ENCODE assay signal across 20 cellular contexts in the genomic region with DNA sequence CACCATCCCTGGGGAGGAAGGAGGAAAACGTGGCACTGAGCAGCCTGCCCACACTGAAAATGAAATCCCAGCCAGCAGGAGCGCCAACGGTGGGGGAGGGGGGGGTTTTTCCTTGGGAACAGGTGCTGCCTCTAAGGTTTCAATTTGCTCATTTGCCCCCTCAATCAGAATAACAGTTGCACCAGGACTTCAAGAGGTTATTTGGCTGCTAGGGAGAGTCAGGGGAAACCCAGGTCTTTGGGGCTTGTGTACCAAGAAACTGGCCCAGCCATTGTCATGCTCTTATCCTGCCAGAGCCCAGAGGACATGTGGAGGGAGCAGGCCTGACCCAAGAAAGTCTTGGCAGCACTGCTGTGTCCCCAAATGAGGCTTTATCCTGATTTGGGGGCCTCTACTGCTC.
DNase-seq lines count a peak whose midpoint lies in the region; ATAC-seq and TF ChIP-seq lines count a peak whose summit lies in the region.
"Had no signal": no experiment of that assay in that cellular context is flagged by ENCODE, and none has a peak within 500 bp of the region (broad histone marks: within the 10 kb centered on the region; RNA-seq: fewer than 3 reads in every experiment).

No MANE protein-coding gene starts in this region.

- H3K27ac ChIP-seq in BLaER1 (peak overlapping the region; percentile 1; the same call in 1 of the 2 replicates), GM23338 (ENCODE audit: low read depth) (peak overlapping the region; percentile 79; the same call in 1 of the 2 replicates)
- H3K27ac ChIP-seq: esophagus muscularis mucosa, PC-9, thoracic aorta had no signal

- H3K9me3 ChIP-seq in BLaER1: no peaks in the 10 kb centered on the region
- H3K9me3 ChIP-seq: esophagus muscularis mucosa, thoracic aorta had no signal

- peak overlapping the region; percentile 65 for H3K4me2 ChIP-seq in BLaER1
- peak overlapping the region; percentile 61 for H3K4me2 ChIP-seq in GM23338
- H3K4me2 ChIP-seq: PC-9 had no signal

- H3K4me3 ChIP-seq in BLaER1: no peak overlapping the region
- H3K4me3 ChIP-seq in GM23338: no peak overlapping the region
- H3K4me3 ChIP-seq: esophagus muscularis mucosa, PC-9, thoracic aorta had no signal

- peak overlapping the region; percentile 88 for H2AFZ ChIP-seq in GM23338
- H2AFZ ChIP-seq: PC-9 had no signal

- no peak overlapping the region for H3K4me3 Mint-ChIP-seq in GM23338
- H3K4me3 Mint-ChIP-seq in activated naive CD8-positive, alpha-beta T cell treated with anti-CD3 and anti-CD28 coated beads for 36 hours: no peak overlapping the region
- H3K4me3 Mint-ChIP-seq: activated naive CD8-positive, alpha-beta T cell; activated T-cell treated with anti-CD3 and anti-CD28 coated beads, Interleukin-2, amount 50 U/mL, for 4 hours; T-helper 17 cell had no signal

- peaks cover 7% of the 10 kb centered on the region; the same call in 1 of the 2 replicates for H3F3A ChIP-seq in GM23338 (replicated peaks; ENCODE audit: low read depth)

- H3K79me2 ChIP-seq in GM23338 (replicated peaks; ENCODE audit: insufficient read depth): no peaks in the 10 kb centered on the region

- no peak for TF ChIP-seq CTCF in GM23338 (conservative IDR thresholded peaks at IDR 0.05; ENCODE audit: low read depth in 2 of 2)

- peaks cover 38% of the 10 kb centered on the region for H3K4me1 ChIP-seq in BLaER1
- peaks cover 8% of the 10 kb centered on the region for H3K4me1 ChIP-seq in GM23338 (ENCODE audit: insufficient read depth)

- peaks cover 30% of the 10 kb centered on the region for H3K4me1 Mint-ChIP-seq in GM23338
- no peaks in the 10 kb centered on the region for H3K4me1 Mint-ChIP-seq in activated naive CD8-positive, alpha-beta T cell treated with anti-CD3 and anti-CD28 coated beads for 36 hours

- ATAC-seq in GM23338 (peak; percentile 81), HG02840 (IDR thresholded peaks at IDR 0.05; ENCODE audit: low FRiP score, unreplicated experiment) (no peak), HG03196 (IDR thresholded peaks at IDR 0.05; ENCODE audit: unreplicated experiment) (no peak), GM18517 (IDR thresholded peaks at IDR 0.05; ENCODE audit: unreplicated experiment) (no peak)
- ATAC-seq: activated T-cell treated with anti-CD3 and anti-CD28 coated beads, Interleukin-2, amount 50 U/mL, for 4 hours; T-helper 17 cell had no signal

- no peaks in the 10 kb centered on the region for H4K20me1 ChIP-seq in BLaER1
- no peaks in the 10 kb centered on the region for H4K20me1 ChIP-seq in GM23338 (replicated peaks; ENCODE audit: insufficient read depth)

- peak overlapping the region; percentile 56; the same call in 1 of the 2 replicates for H3K27ac Mint-ChIP-seq in GM23338
- no peak overlapping the region for H3K27ac Mint-ChIP-seq in activated naive CD8-positive, alpha-beta T cell treated with anti-CD3 and anti-CD28 coated beads for 36 hours
- H3K27ac Mint-ChIP-seq: activated naive CD8-positive, alpha-beta T cell; T-helper 17 cell had no signal

- H3K36me3 ChIP-seq in BLaER1 (no peaks in the 10 kb centered on the region), GM23338 (ENCODE audit: insufficient read depth) (no peaks in the 10 kb centered on the region; the same call in 1 of the 2 replicates)
- H3K36me3 ChIP-seq: esophagus muscularis mucosa, thoracic aorta had no signal

- no peaks in the 10 kb centered on the region for H3K27me3 ChIP-seq in BLaER1
- no peaks in the 10 kb centered on the region for H3K27me3 ChIP-seq in GM23338 (ENCODE audit: insufficient read depth)
- H3K27me3 ChIP-seq: esophagus muscularis mucosa had no signal

- DNase-seq in GM23338 (ENCODE audit: low spot score) (peak; percentile 57), NCI-H2171 treated with DMSO at 0.1 percent for 48 hours (lab: John Stamatoyannopoulos, UW) (peak; percentile 87), iPS-NIHi11 (ENCODE audit: low spot score) (peak; percentile 54)
- no peak for DNase-seq in activated naive CD8-positive, alpha-beta T cell treated with anti-CD3 and anti-CD28 coated beads for 36 hours
- DNase-seq: activated CD4-positive, alpha-beta T cell treated with anti-CD3 and anti-CD28 coated beads, Interleukin-2, amount 50 U/mL, for 4 hours; activated T-cell treated with anti-CD3 and anti-CD28 coated beads, Interleukin-2, amount 50 U/mL, for 4 hours; effector CD8-positive, alpha-beta T cell; NCI-H187; nucleus accumbens; PC-9; retina; stimulated activated CD4-positive, alpha-beta T cell treated with anti-CD3 and anti-CD28 coated beads, Interleukin-15, amount 100 ng/mL, for 24 hours; T-helper 17 cell had no signal

- H3K9me2 ChIP-seq in GM23338 (ENCODE audit: insufficient read depth): no peaks in the 10 kb centered on the region

- H3K36me3 Mint-ChIP-seq in GM23338 (ENCODE audit: low read depth): no peaks in the 10 kb centered on the region
- H3K36me3 Mint-ChIP-seq in activated naive CD8-positive, alpha-beta T cell treated with anti-CD3 and anti-CD28 coated beads for 36 hours: no peaks in the 10 kb centered on the region
- H3K36me3 Mint-ChIP-seq: activated naive CD8-positive, alpha-beta T cell had no signal

- H3K9ac ChIP-seq in BLaER1: no peak overlapping the region

- no peaks in the 10 kb centered on the region for H3K27me3 Mint-ChIP-seq in GM23338 (ENCODE audit: insufficient read depth, low read depth, poor library complexity)
- H3K27me3 Mint-ChIP-seq in activated naive CD8-positive, alpha-beta T cell treated with anti-CD3 and anti-CD28 coated beads for 36 hours: peaks cover 2% of the 10 kb centered on the region

- H3K9me3 Mint-ChIP-seq in GM23338: peaks cover 13% of the 10 kb centered on the region; the same call in 2 of the 3 replicates
- H3K9me3 Mint-ChIP-seq in activated naive CD8-positive, alpha-beta T cell treated with anti-CD3 and anti-CD28 coated beads for 36 hours: no peaks in the 10 kb centered on the region
- H3K9me3 Mint-ChIP-seq: activated T-cell treated with anti-CD3 and anti-CD28 coated beads, Interleukin-2, amount 50 U/mL, for 4 hours had no signal

TF ChIP-seq in GM23338, 12 proteins besides CTCF, POLR2A, EP300 and RAD21 (continues in another document):
- no peak for TF ChIP-seq STAT1 (IDR thresholded peaks at IDR 0.05; ENCODE audit: unreplicated experiment)
- TF ChIP-seq, protein P1, sequence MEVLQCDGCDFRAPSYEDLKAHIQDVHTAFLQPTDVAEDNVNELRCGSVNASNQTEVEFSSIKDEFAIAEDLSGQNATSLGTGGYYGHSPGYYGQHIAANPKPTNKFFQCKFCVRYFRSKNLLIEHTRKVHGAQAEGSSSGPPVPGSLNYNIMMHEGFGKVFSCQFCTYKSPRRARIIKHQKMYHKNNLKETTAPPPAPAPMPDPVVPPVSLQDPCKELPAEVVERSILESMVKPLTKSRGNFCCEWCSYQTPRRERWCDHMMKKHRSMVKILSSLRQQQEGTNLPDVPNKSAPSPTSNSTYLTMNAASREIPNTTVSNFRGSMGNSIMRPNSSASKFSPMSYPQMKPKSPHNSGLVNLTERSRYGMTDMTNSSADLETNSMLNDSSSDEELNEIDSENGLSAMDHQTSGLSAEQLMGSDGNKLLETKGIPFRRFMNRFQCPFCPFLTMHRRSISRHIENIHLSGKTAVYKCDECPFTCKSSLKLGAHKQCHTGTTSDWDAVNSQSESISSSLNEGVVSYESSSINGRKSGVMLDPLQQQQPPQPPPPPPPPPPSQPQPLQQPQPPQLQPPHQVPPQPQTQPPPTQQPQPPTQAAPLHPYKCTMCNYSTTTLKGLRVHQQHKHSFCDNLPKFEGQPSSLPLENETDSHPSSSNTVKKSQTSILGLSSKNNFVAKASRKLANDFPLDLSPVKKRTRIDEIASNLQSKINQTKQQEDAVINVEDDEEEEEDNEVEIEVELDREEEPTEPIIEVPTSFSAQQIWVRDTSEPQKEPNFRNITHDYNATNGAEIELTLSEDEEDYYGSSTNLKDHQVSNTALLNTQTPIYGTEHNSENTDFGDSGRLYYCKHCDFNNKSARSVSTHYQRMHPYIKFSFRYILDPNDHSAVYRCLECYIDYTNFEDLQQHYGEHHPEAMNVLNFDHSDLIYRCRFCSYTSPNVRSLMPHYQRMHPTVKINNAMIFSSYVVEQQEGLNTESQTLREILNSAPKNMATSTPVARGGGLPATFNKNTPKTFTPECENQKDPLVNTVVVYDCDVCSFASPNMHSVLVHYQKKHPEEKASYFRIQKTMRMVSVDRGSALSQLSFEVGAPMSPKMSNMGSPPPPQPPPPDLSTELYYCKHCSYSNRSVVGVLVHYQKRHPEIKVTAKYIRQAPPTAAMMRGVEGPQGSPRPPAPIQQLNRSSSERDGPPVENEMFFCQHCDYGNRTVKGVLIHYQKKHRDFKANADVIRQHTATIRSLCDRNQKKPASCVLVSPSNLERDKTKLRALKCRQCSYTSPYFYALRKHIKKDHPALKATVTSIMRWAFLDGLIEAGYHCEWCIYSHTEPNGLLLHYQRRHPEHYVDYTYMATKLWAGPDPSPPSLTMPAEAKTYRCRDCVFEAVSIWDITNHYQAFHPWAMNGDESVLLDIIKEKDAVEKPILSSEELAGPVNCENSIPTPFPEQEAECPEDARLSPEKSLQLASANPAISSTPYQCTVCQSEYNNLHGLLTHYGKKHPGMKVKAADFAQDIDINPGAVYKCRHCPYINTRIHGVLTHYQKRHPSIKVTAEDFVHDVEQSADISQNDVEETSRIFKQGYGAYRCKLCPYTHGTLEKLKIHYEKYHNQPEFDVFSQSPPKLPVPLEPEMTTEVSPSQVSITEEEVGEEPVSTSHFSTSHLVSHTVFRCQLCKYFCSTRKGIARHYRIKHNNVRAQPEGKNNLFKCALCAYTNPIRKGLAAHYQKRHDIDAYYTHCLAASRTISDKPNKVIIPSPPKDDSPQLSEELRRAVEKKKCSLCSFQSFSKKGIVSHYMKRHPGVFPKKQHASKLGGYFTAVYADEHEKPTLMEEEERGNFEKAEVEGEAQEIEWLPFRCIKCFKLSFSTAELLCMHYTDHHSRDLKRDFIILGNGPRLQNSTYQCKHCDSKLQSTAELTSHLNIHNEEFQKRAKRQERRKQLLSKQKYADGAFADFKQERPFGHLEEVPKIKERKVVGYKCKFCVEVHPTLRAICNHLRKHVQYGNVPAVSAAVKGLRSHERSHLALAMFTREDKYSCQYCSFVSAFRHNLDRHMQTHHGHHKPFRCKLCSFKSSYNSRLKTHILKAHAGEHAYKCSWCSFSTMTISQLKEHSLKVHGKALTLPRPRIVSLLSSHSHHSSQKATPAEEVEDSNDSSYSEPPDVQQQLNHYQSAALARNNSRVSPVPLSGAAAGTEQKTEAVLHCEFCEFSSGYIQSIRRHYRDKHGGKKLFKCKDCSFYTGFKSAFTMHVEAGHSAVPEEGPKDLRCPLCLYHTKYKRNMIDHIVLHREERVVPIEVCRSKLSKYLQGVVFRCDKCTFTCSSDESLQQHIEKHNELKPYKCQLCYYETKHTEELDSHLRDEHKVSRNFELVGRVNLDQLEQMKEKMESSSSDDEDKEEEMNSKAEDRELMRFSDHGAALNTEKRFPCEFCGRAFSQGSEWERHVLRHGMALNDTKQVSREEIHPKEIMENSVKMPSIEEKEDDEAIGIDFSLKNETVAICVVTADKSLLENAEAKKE (CRISPR knock-in tag; IDR thresholded peaks at IDR 0.05): no peak
